35 cellular contexts compared by ENCODE assay signal in genomic region chr12:68489273-68489672, GRCh38.
"Had no signal": no experiment of that assay in that cellular context is flagged by ENCODE, and none has a peak within 500 bp of the region (broad histone marks: within the 10 kb centered on the region; RNA-seq: fewer than 3 reads in every experiment).

No MANE protein-coding gene starts in this region.

- H3K4me3 ChIP-seq: MG63 had no signal

- H3K9me3 ChIP-seq: MG63 had no signal

- H3K27ac ChIP-seq: KMS-11 had no signal

- DNase-seq: Karpas-422, Kasumi-1, MG63, MM.1S, MV-4-11, NCI-H1048, NCI-H1092, NCI-H1092 treated with DMSO at 0.1 percent for 48 hours, NCI-H1105, NCI-H1105 treated with DMSO at 0.1 percent for 48 hours, NCI-H1417, NCI-H1417 treated with DMSO at 0.1 percent for 48 hours, NCI-H1436, NCI-H1436 treated with DMSO at 0.1 percent for 48 hours, NCI-H146, NCI-H1694, NCI-H1694 treated with DMSO at 0.1 percent for 48 hours, NCI-H187, NCI-H187 treated with DMSO at 0.1 percent for 48 hours, NCI-H1930, NCI-H2029, NCI-H2029 treated with DMSO at 0.1 percent for 48 hours, NCI-H2081, NCI-H2081 treated with DMSO at 0.1 percent for 48 hours, NCI-H2107, NCI-H2171, NCI-H2171 treated with DMSO at 0.1 percent for 48 hours, NCI-H2227 treated with DMSO at 0.1 percent for 48 hours, NCI-H226, NCI-H345, NCI-H446, NCI-H446 treated with DMSO at 0.1 percent for 48 hours, NCI-H510A, NCI-H510A treated with DMSO at 0.1 percent for 48 hours had no signal

- H3K36me3 ChIP-seq: MG63 had no signal
